In the genomic region with DNA sequence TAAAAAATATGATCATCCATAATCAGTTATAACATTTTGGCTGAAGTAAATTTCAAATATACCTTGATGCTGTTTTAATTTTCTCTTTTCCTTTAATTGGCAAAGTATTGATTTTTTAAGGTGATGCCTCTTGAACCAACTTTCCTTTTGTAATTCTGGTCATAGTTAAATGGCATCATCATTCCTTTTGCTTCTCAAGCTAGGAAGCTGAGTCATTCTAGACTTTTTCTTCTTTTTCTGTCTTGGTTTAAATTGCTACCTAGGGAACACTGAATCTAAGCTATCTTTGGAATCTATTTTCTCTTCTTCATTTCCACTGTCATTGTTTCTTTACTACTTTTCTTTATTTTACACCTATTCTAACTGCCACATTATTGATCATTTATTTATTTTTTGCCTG, we compare ENCODE assay signal across 1 cellular context.
TF ChIP-seq lines count a peak whose summit lies in the region.

No MANE protein-coding gene starts in this region.

TF ChIP-seq in SK-N-SH, 30 proteins besides CTCF, POLR2A, EP300 and RAD21 (continued from another document):
- TF ChIP-seq NRF1 (IDR thresholded peaks at IDR 0.05; ENCODE audit: low read depth, low read length) (no peak), SIN3A (IDR thresholded peaks at IDR 0.05; ENCODE audit: borderline replicate concordance, low read depth, low read length) (no peak), FOSL2 (IDR thresholded peaks at IDR 0.05; ENCODE audit: borderline replicate concordance, low read depth) (no peak), CHD2 (IDR thresholded peaks at IDR 0.05; ENCODE audit: low read length, partially characterized antibody) (no peak)
- TF ChIP-seq, protein P1, sequence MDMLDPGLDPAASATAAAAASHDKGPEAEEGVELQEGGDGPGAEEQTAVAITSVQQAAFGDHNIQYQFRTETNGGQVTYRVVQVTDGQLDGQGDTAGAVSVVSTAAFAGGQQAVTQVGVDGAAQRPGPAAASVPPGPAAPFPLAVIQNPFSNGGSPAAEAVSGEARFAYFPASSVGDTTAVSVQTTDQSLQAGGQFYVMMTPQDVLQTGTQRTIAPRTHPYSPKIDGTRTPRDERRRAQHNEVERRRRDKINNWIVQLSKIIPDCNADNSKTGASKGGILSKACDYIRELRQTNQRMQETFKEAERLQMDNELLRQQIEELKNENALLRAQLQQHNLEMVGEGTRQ (IDR thresholded peaks at IDR 0.05; ENCODE audit: borderline replicate concordance, low read depth, low read length) = no peak
- TF ChIP-seq, protein P2, sequence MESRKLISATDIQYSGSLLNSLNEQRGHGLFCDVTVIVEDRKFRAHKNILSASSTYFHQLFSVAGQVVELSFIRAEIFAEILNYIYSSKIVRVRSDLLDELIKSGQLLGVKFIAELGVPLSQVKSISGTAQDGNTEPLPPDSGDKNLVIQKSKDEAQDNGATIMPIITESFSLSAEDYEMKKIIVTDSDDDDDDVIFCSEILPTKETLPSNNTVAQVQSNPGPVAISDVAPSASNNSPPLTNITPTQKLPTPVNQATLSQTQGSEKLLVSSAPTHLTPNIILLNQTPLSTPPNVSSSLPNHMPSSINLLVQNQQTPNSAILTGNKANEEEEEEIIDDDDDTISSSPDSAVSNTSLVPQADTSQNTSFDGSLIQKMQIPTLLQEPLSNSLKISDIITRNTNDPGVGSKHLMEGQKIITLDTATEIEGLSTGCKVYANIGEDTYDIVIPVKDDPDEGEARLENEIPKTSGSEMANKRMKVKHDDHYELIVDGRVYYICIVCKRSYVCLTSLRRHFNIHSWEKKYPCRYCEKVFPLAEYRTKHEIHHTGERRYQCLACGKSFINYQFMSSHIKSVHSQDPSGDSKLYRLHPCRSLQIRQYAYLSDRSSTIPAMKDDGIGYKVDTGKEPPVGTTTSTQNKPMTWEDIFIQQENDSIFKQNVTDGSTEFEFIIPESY (IDR thresholded peaks at IDR 0.05; ENCODE audit: borderline replicate concordance, low read depth) = no peak
